Comparison of ENCODE assay signal across 19 cellular contexts in genomic region chr12:52346596-52346995, GRCh38. TPM values are rescaled to one million over a fixed set of nuclear protein-coding genes. Genes with fewer than 3 reads are reported as not detected.
DNase-seq lines count a peak whose midpoint lies in the region; ATAC-seq, FAIRE-seq and TF ChIP-seq lines count a peak whose summit lies in the region.
"Had no signal": no experiment of that assay in that cellular context is flagged by ENCODE, and none has a peak within 500 bp of the region (broad histone marks: within the 10 kb centered on the region; RNA-seq: fewer than 3 reads in every experiment).

No MANE protein-coding gene starts in this region.

- POLR2A ChIA-PET in HCT116 (lab: Charles Lee), result interaction anchor here (1.4 kb wide), 1 partner anchor 67 kb away, joined by 4 read pairs; no protein-coding TSS in a partner anchor
- POLR2A ChIA-PET in CD4-positive, alpha-beta T cell (lab: Charles Lee), result no interaction called here

- dilution Hi-C loops in keratinocyte (cut with MboI; ENCODE audit: extremely low pct_ligation_motif_present, low sequenced_read_pairs), result no loop called here

- H3K4me1 ChIP-seq in HCT116 (ENCODE audit: control insufficient read depth in 1 of 2, insufficient read depth in 2 of 2, low read length in 2 of 2), result peaks cover 14 to 29% of the 10 kb centered on the region in 2 experiments
- H3K4me1 ChIP-seq in keratinocyte (ENCODE audit: control insufficient read depth, extremely low read depth, insufficient read depth, low read length), result peaks cover 25% of the 10 kb centered on the region

- no peak for TF ChIP-seq RAD21 in HCT116 (IDR thresholded peaks at IDR 0.05; ENCODE audit: low read depth)

- no TSS peak for BruUV-seq in HCT116 (replicated peaks; lab: Mats Ljungman, UMichigan)

- intact Hi-C loops in HCT116 (cut with micrococcal nuclease), result no loop called here
- intact Hi-C loops in CD4-positive, alpha-beta T cell (cut with DNase I, micrococcal nuclease), result no loop called here

- no peaks in the 10 kb centered on the region for H4K20me1 ChIP-seq in HCT116 (ENCODE audit: insufficient read depth)
- no peaks in the 10 kb centered on the region for H4K20me1 ChIP-seq in keratinocyte (ENCODE audit: control insufficient read depth, extremely low read depth, insufficient read depth, low read length)

- CTCF ChIA-PET in HCT116 (lab: Charles Lee), result interaction anchor here (1.2 to 2.6 kb wide), 3 partner anchors 15 to 26 kb away, joined by 3 to 10 read pairs (median 4); no protein-coding TSS in a partner anchor
- CTCF ChIA-PET in CD4-positive, alpha-beta T cell (lab: Charles Lee), result no interaction called here

- no peak for TF ChIP-seq POLR2A in HCT116 (IDR thresholded peaks at IDR 0.05; ENCODE audit: borderline replicate concordance, extremely low read depth, insufficient read depth, insufficient read length)

- H3K27ac ChIP-seq in HCT116 (ENCODE audit: low read depth, low read length) (no peak overlapping the region), keratinocyte (ENCODE audit: control insufficient read depth, insufficient read depth, low read length) (no peak overlapping the region)
- H3K27ac ChIP-seq in CD4-positive, alpha-beta T cell (ENCODE audit: low read depth, low read length), result no peak overlapping the region
- H3K27ac ChIP-seq: SK-N-MC had no signal

- H3K4me3 Mint-ChIP-seq in CD4-positive, alpha-beta T cell, result no peak overlapping the region
- H3K4me3 Mint-ChIP-seq: activated CD8-positive, alpha-beta T cell treated with anti-CD3 and anti-CD28 coated beads, Interleukin-2, amount 10 ng/mL, durations not matched to agents 7 days and 5 days; activated T-helper 17 cell treated with anti-CD3 and anti-CD28 coated beads, Interleukin-2, amount 50 U/mL, for 72 hours had no signal

- no peak for ATAC-seq in HCT116
- ATAC-seq in CD4-positive, alpha-beta T cell (ENCODE audit: poor library complexity), result no peak
- ATAC-seq: activated CD8-positive, alpha-beta T cell treated with anti-CD3 and anti-CD28 coated beads, Interleukin-2, amount 10 ng/mL, durations not matched to agents 7 days and 5 days; activated T-helper 17 cell treated with anti-CD3 and anti-CD28 coated beads, Interleukin-2, amount 50 U/mL, for 72 hours had no signal

- DNase-seq in HCT116 (ENCODE audit: low read depth, low spot score), result no peak
- DNase-seq in amygdala (lab: John Stamatoyannopoulos, UW), result peak in 37 of 56 donors; percentile 4 to 85 (median 24)
- DNase-seq in keratinocyte (ENCODE audit: low read depth, low spot score), result no peak
- DNase-seq in putamen (ENCODE audit: low spot score), result peak; percentile 36
- DNase-seq in DMS153 treated with DMSO at 0.1 percent for 48 hours (lab: John Stamatoyannopoulos, UW; ENCODE audit: unreplicated experiment), result no peak
- DNase-seq in activated gamma-delta T cell (lab: John Stamatoyannopoulos, UW), result no peak
- no peak for DNase-seq in activated CD4-positive, alpha-beta T cell treated with anti-CD3 and anti-CD28 coated beads, Interleukin-2, amount 50 U/mL, for 4 hours
- DNase-seq in CD4-positive, alpha-beta T cell, result no peak
- DNase-seq: activated CD8-positive, alpha-beta T cell treated with anti-CD3 and anti-CD28 coated beads, Interleukin-2, amount 10 ng/mL, durations not matched to agents 7 days and 5 days; effector CD4-positive, alpha-beta T cell; KBM-7; NCI-H1105; NCI-H345; stimulated activated CD4-positive, alpha-beta T cell treated with anti-CD3 and anti-CD28 coated beads, Interleukin-15, amount 100 ng/mL, for 24 hours had no signal

- no peak for TF ChIP-seq CTCF in HCT116 (IDR thresholded peaks at IDR 0.05 in 2 of 3, conservative IDR thresholded peaks at IDR 0.05 in 1 of 3; ENCODE audit: borderline replicate concordance in 1 of 3, insufficient read depth in 1 of 3, low read depth in 2 of 3, low read length in 2 of 3)
- no peak for TF ChIP-seq CTCF in keratinocyte (optimal IDR thresholded peaks at IDR 0.05 in 1 of 3, IDR thresholded peaks at IDR 0.05 in 1 of 3, conservative IDR thresholded peaks at IDR 0.05 in 1 of 3; ENCODE audit: extremely low read depth in 1 of 3, insufficient read depth in 2 of 3, low read length in 3 of 3)
- no peak for TF ChIP-seq CTCF in CD4-positive, alpha-beta T cell (IDR thresholded peaks at IDR 0.05)

- no peak overlapping the region for H2AFZ ChIP-seq in HCT116 (ENCODE audit: low read depth, low read length, poor library complexity, severe bottlenecking)
- no peak overlapping the region for H2AFZ ChIP-seq in keratinocyte (ENCODE audit: control insufficient read depth, low read length)

- H3K9me2 ChIP-seq in HCT116 (ENCODE audit: insufficient read depth), result no peaks in the 10 kb centered on the region

- H3K27me3 Mint-ChIP-seq in CD4-positive, alpha-beta T cell, result peaks cover 4% of the 10 kb centered on the region

- H3K27me3 ChIP-seq in HCT116 (ENCODE audit: insufficient read depth, low read length) (no peaks in the 10 kb centered on the region), keratinocyte (ENCODE audit: control insufficient read depth, extremely low read depth, insufficient read depth, low read length) (peaks cover 3% of the 10 kb centered on the region)
- no peaks in the 10 kb centered on the region for H3K27me3 ChIP-seq in CD4-positive, alpha-beta T cell (ENCODE audit: control insufficient read depth, insufficient read depth, low read length)

- no peak overlapping the region for H3K4me2 ChIP-seq in HCT116 (ENCODE audit: low read length)
- H3K4me2 ChIP-seq in keratinocyte (ENCODE audit: control insufficient read depth, extremely low read depth, insufficient read depth, low read depth, low read length), result no peak overlapping the region

- H3K9me3 ChIP-seq in HCT116 (ENCODE audit: control insufficient read depth in 1 of 2, insufficient read depth in 1 of 2, low read depth in 1 of 2, low read length in 2 of 2) (no peaks in the 10 kb centered on the region), keratinocyte (ENCODE audit: control insufficient read depth, low read depth, low read length) (no peaks in the 10 kb centered on the region)
- H3K9me3 ChIP-seq in CD4-positive, alpha-beta T cell (ENCODE audit: control insufficient read depth, low read length), result no peaks in the 10 kb centered on the region

- no peaks in the 10 kb centered on the region for H3K36me3 Mint-ChIP-seq in CD4-positive, alpha-beta T cell (ENCODE audit: low read depth)

- no peak overlapping the region for H3K4me3 ChIP-seq in HCT116 (replicated peaks in 1 of 2; ENCODE audit: low read depth in 1 of 2, low read length in 2 of 2)
- no peak overlapping the region for H3K4me3 ChIP-seq in keratinocyte (ENCODE audit: control insufficient read depth in 2 of 3, extremely low read depth in 1 of 3, insufficient read depth in 2 of 3, low read depth in 1 of 3, low read length in 3 of 3)
- H3K4me3 ChIP-seq: SK-N-MC had no signal

- no peaks in the 10 kb centered on the region for H3K9me1 ChIP-seq in keratinocyte (ENCODE audit: control insufficient read depth, extremely low read depth, insufficient read depth, low read length)

- H3K9ac ChIP-seq in HCT116 (ENCODE audit: low read length) (0 out of 2 replicates have a peak overlapping the region, but pooled peaks have one; percentile 19), keratinocyte (ENCODE audit: control insufficient read depth, extremely low read depth, insufficient read depth, low read length) (no peak overlapping the region)

- peak; percentile 48 for FAIRE-seq in keratinocyte (lab: Jason Lieb, UNC)
- FAIRE-seq: astrocyte had no signal

- H3K79me2 ChIP-seq in HCT116 (ENCODE audit: insufficient read depth, low read length) (no peaks in the 10 kb centered on the region), keratinocyte (ENCODE audit: control insufficient read depth, insufficient read depth, low read length) (no peaks in the 10 kb centered on the region)

- peaks cover 7% of the 10 kb centered on the region for H3K4me1 Mint-ChIP-seq in CD4-positive, alpha-beta T cell (ENCODE audit: low read depth)

- no peak overlapping the region for H3K27ac Mint-ChIP-seq in CD4-positive, alpha-beta T cell
- H3K27ac Mint-ChIP-seq: activated CD8-positive, alpha-beta T cell treated with anti-CD3 and anti-CD28 coated beads, Interleukin-2, amount 10 ng/mL, durations not matched to agents 7 days and 5 days; activated T-helper 17 cell treated with anti-CD3 and anti-CD28 coated beads, Interleukin-2, amount 50 U/mL, for 72 hours had no signal

- H3K36me3 ChIP-seq in HCT116 (ENCODE audit: control insufficient read depth in 1 of 2, insufficient read depth in 2 of 2, low read length in 2 of 2) (no peaks in the 10 kb centered on the region), keratinocyte (ENCODE audit: control insufficient read depth in 2 of 2, extremely low read depth in 1 of 2, insufficient read depth in 2 of 2, low read length in 2 of 2) (no peaks in the 10 kb centered on the region)

- RAD21 ChIA-PET in HCT116 (lab: Charles Lee; ENCODE audit: low non-redundant PET in 1 of 2, low total read pairs in 2 of 2, uncharacterized antibody in 2 of 2, unreplicated experiment in 2 of 2), result no interaction called here

- no peaks in the 10 kb centered on the region for H3K9me3 Mint-ChIP-seq in CD4-positive, alpha-beta T cell
- H3K9me3 Mint-ChIP-seq: activated T-helper 17 cell treated with anti-CD3 and anti-CD28 coated beads, Interleukin-2, amount 50 U/mL, for 72 hours had no signal

RNA-seq across cellular contexts. Expression of gene KRT85, which starts 20.7 kb away (rescaled TPM):
- not detected for total RNA-seq in HCT116 (2021; ENCODE audit: unreplicated experiment)
- not detected in 2 replicates for polyA plus RNA-seq in HCT116 (2012)
- polyA plus RNA-seq in keratinocyte, result not detected in 3 replicates
- not detected for polyA plus RNA-seq in keratinocyte (2011; ENCODE audit: low read depth)
- polyA plus RNA-seq in keratinocyte (2011; cell fraction: cytosol; rRNA removed), result not detected in 2 replicates
- polyA plus RNA-seq in keratinocyte (2011; cell fraction: nucleus; rRNA removed), result not detected in 2 replicates
- polyA plus RNA-seq in keratinocyte (2012; ENCODE audit: low replicate concordance), result not detected in 2 replicates
- not detected in 3 replicates for polyA minus RNA-seq in keratinocyte
- not detected for polyA minus RNA-seq in keratinocyte (2011; cell fraction: cytosol; rRNA and poly(A)+ RNA removed)
- not detected in 2 replicates for polyA minus RNA-seq in keratinocyte (2011; cell fraction: nucleus; rRNA and poly(A)+ RNA removed)
- not detected for total RNA-seq in CD4-positive, alpha-beta T cell
- total RNA-seq: activated CD8-positive, alpha-beta T cell treated with anti-CD3 and anti-CD28 coated beads, Interleukin-2, amount 10 ng/mL, durations not matched to agents 7 days and 5 days; activated T-helper 17 cell treated with anti-CD3 and anti-CD28 coated beads, Interleukin-2, amount 50 U/mL, for 72 hours; astrocyte; osteocyte; subcutaneous adipose tissue had no signal

RNA-seq across cellular contexts. Expression of gene KRT83, which starts 25.4 kb away (rescaled TPM):
- total RNA-seq in HCT116 (2021; ENCODE audit: unreplicated experiment), result not detected
- 0.29 and 0.30 TPM in 2 replicates for polyA plus RNA-seq in HCT116 (2012)
- not detected in 3 replicates for polyA plus RNA-seq in keratinocyte
- not detected for polyA plus RNA-seq in keratinocyte (2011; ENCODE audit: low read depth)
- polyA plus RNA-seq in keratinocyte (2011; cell fraction: cytosol; rRNA removed), result not detected in 2 replicates
- not detected in 2 replicates for polyA plus RNA-seq in keratinocyte (2011; cell fraction: nucleus; rRNA removed)
- polyA plus RNA-seq in keratinocyte (2012; ENCODE audit: low replicate concordance), result not detected in 2 replicates
- not detected in 3 replicates for polyA minus RNA-seq in keratinocyte
- polyA minus RNA-seq in keratinocyte (2011; cell fraction: cytosol; rRNA and poly(A)+ RNA removed), result not detected
- polyA minus RNA-seq in keratinocyte (2011; cell fraction: nucleus; rRNA and poly(A)+ RNA removed), result not detected in 2 replicates
- not detected for total RNA-seq in CD4-positive, alpha-beta T cell
- total RNA-seq: activated CD8-positive, alpha-beta T cell treated with anti-CD3 and anti-CD28 coated beads, Interleukin-2, amount 10 ng/mL, durations not matched to agents 7 days and 5 days; activated T-helper 17 cell treated with anti-CD3 and anti-CD28 coated beads, Interleukin-2, amount 50 U/mL, for 72 hours; astrocyte; osteocyte; subcutaneous adipose tissue had no signal

RNA-seq across cellular contexts. Expression of gene KRT84, which starts 38.9 kb away (rescaled TPM):
- total RNA-seq in HCT116 (2021; ENCODE audit: unreplicated experiment), result not detected
- polyA plus RNA-seq in HCT116 (2012), result not detected in 2 replicates
- polyA plus RNA-seq in keratinocyte, result 0.05 to 0.13 TPM (median 0.10 TPM) in 3 replicates
- polyA plus RNA-seq in keratinocyte (2011; ENCODE audit: low read depth), result 0.50 TPM
- 0.02 and 0.08 TPM in 2 replicates for polyA plus RNA-seq in keratinocyte (2011; cell fraction: cytosol; rRNA removed)
- polyA plus RNA-seq in keratinocyte (2011; cell fraction: nucleus; rRNA removed), result 0.06 and 0.24 TPM in 2 replicates
- polyA plus RNA-seq in keratinocyte (2012; ENCODE audit: low replicate concordance), result 0.34 TPM in 1 of 2 replicates, not detected in the other
- 0.20 TPM in 1 of 3 replicates, not detected in the others for polyA minus RNA-seq in keratinocyte
- not detected for polyA minus RNA-seq in keratinocyte (2011; cell fraction: cytosol; rRNA and poly(A)+ RNA removed)
- polyA minus RNA-seq in keratinocyte (2011; cell fraction: nucleus; rRNA and poly(A)+ RNA removed), result 0.21 TPM in 1 of 2 replicates, not detected in the other
- total RNA-seq in CD4-positive, alpha-beta T cell, result not detected
- total RNA-seq: activated CD8-positive, alpha-beta T cell treated with anti-CD3 and anti-CD28 coated beads, Interleukin-2, amount 10 ng/mL, durations not matched to agents 7 days and 5 days; activated T-helper 17 cell treated with anti-CD3 and anti-CD28 coated beads, Interleukin-2, amount 50 U/mL, for 72 hours; astrocyte; osteocyte; subcutaneous adipose tissue had no signal

RNA-seq across cellular contexts. Expression of gene KRT81, which starts 55.3 kb away (rescaled TPM):
- 0.84 TPM for total RNA-seq in HCT116 (2021; ENCODE audit: unreplicated experiment)
- 1.1 and 2.3 TPM in 2 replicates for polyA plus RNA-seq in HCT116 (2012)
- 0.03 to 0.15 TPM in 2 of 3 replicates, not detected in the other for polyA plus RNA-seq in keratinocyte
- 0.96 TPM for polyA plus RNA-seq in keratinocyte (2011; ENCODE audit: low read depth)
- 0.04 and 0.05 TPM in 2 replicates for polyA plus RNA-seq in keratinocyte (2011; cell fraction: cytosol; rRNA removed)
- 0.09 TPM in 1 of 2 replicates, not detected in the other for polyA plus RNA-seq in keratinocyte (2011; cell fraction: nucleus; rRNA removed)
- 0.09 and 0.95 TPM in 2 replicates for polyA plus RNA-seq in keratinocyte (2012; ENCODE audit: low replicate concordance)
- 0.20 TPM in 1 of 3 replicates, not detected in the others for polyA minus RNA-seq in keratinocyte
- not detected for polyA minus RNA-seq in keratinocyte (2011; cell fraction: cytosol; rRNA and poly(A)+ RNA removed)
- polyA minus RNA-seq in keratinocyte (2011; cell fraction: nucleus; rRNA and poly(A)+ RNA removed), result not detected in 2 replicates
- total RNA-seq in CD4-positive, alpha-beta T cell, result not detected
- total RNA-seq: activated T-helper 17 cell treated with anti-CD3 and anti-CD28 coated beads, Interleukin-2, amount 50 U/mL, for 72 hours; subcutaneous adipose tissue had no signal

RNA-seq across cellular contexts. Expression of gene KRT82, which starts 59.5 kb away (rescaled TPM):
- not detected for total RNA-seq in HCT116 (2021; ENCODE audit: unreplicated experiment)
- not detected in 2 replicates for polyA plus RNA-seq in HCT116 (2012)
- polyA plus RNA-seq in keratinocyte, result 0.03 TPM in 1 of 3 replicates, not detected in the others
- polyA plus RNA-seq in keratinocyte (2011; ENCODE audit: low read depth), result 0.10 TPM
- polyA plus RNA-seq in keratinocyte (2011; cell fraction: cytosol; rRNA removed), result not detected in 2 replicates
- not detected in 2 replicates for polyA plus RNA-seq in keratinocyte (2011; cell fraction: nucleus; rRNA removed)
- 0.25 TPM in 1 of 2 replicates, not detected in the other for polyA plus RNA-seq in keratinocyte (2012; ENCODE audit: low replicate concordance)
- polyA minus RNA-seq in keratinocyte, result not detected in 3 replicates
- polyA minus RNA-seq in keratinocyte (2011; cell fraction: cytosol; rRNA and poly(A)+ RNA removed), result not detected
- not detected in 2 replicates for polyA minus RNA-seq in keratinocyte (2011; cell fraction: nucleus; rRNA and poly(A)+ RNA removed)
- not detected for total RNA-seq in CD4-positive, alpha-beta T cell
- total RNA-seq: activated CD8-positive, alpha-beta T cell treated with anti-CD3 and anti-CD28 coated beads, Interleukin-2, amount 10 ng/mL, durations not matched to agents 7 days and 5 days; activated T-helper 17 cell treated with anti-CD3 and anti-CD28 coated beads, Interleukin-2, amount 50 U/mL, for 72 hours; astrocyte; osteocyte; subcutaneous adipose tissue had no signal

Comparison
In these comparisons a context has a peak if more than half of its experiments do, and no peak if none do; other contexts are left out.
1. DNase-seq: peak in amygdala (37 of 56) and putamen (single experiment); none in HCT116 (single experiment), keratinocyte (single experiment), DMS153 treated with DMSO at 0.1 percent for 48 hours (single experiment), activated gamma-delta T cell (single experiment), activated CD4-positive, alpha-beta T cell treated with anti-CD3 and anti-CD28 coated beads, Interleukin-2, amount 50 U/mL, for 4 hours (0 of 2) and CD4-positive, alpha-beta T cell (0 of 10).